In genomic region chr3:16600771-16601538, GRCh38 we compare ENCODE assay signal across 8 cellular contexts. TPM values are rescaled to one million over a fixed set of nuclear protein-coding genes. Genes with fewer than 3 reads are reported as not detected.
A peak's percentile ranks its signal among the peaks of the same experiment; 100 is the strongest.
DNase-seq lines count a peak whose midpoint lies in the region; ATAC-seq and TF ChIP-seq lines count a peak whose summit lies in the region.

No MANE protein-coding gene starts in this region.

- peak; percentile 75 for TF ChIP-seq CTCF in GM13977 (IDR thresholded peaks at IDR 0.05; ENCODE audit: extremely low read depth, insufficient read depth, missing control alignments)

- H3K4me3 ChIP-seq in skeletal muscle cell (ENCODE audit: low read depth, low read length): no peak overlapping the region

- no peak for ATAC-seq in GM21619 (IDR thresholded peaks at IDR 0.05; ENCODE audit: unreplicated experiment)

- DNase-seq in A172 (ENCODE audit: low spot score): peak; percentile 66
- DNase-seq in GM13977 (ENCODE audit: low spot score): peak; percentile 68
- peak; percentile 27 for DNase-seq in NCI-H146 treated with DMSO at 0.1 percent for 48 hours (lab: John Stamatoyannopoulos, UW; ENCODE audit: unreplicated experiment)
- DNase-seq in T-helper 9 cell: peak; percentile 85
- peak; percentile 86 for DNase-seq in astrocyte of the hippocampus (ENCODE audit: low read depth, low spot score)
- peak; percentile 37 for DNase-seq in hepatic stellate cell (ENCODE audit: low spot score)
- DNase-seq in skeletal muscle cell (ENCODE audit: low read depth): peak; percentile 41

- in situ Hi-C loops in GM13977 (cut with MboI; ENCODE audit: low pct_unique_long_range_greater_than_20kb, low sequenced_read_pairs, unreplicated experiment): loop anchor here (10.0 kb wide), 1 partner anchor 634 kb away; no protein-coding TSS in a partner anchor

RNA-seq across cellular contexts. Expression of gene DAZL, which starts 4.3 kb away (rescaled TPM):
- total RNA-seq in A172 (2014; rRNA removed; shearing (Covaris generic)): not detected in 2 replicates

Comparison
In these comparisons a context has a peak if more than half of its experiments do, and no peak if none do; other contexts are left out.
1. DNase-seq: peak in every context shown above with its lines; median percentile 86 in astrocyte of the hippocampus; 85 in T-helper 9 cell; 68 in GM13977; 66 in A172; 41 in skeletal muscle cell; 37 in hepatic stellate cell; 27 in NCI-H146 treated with DMSO at 0.1 percent for 48 hours.